Comparison of ENCODE assay signal across 8 cellular contexts in the genomic region with DNA sequence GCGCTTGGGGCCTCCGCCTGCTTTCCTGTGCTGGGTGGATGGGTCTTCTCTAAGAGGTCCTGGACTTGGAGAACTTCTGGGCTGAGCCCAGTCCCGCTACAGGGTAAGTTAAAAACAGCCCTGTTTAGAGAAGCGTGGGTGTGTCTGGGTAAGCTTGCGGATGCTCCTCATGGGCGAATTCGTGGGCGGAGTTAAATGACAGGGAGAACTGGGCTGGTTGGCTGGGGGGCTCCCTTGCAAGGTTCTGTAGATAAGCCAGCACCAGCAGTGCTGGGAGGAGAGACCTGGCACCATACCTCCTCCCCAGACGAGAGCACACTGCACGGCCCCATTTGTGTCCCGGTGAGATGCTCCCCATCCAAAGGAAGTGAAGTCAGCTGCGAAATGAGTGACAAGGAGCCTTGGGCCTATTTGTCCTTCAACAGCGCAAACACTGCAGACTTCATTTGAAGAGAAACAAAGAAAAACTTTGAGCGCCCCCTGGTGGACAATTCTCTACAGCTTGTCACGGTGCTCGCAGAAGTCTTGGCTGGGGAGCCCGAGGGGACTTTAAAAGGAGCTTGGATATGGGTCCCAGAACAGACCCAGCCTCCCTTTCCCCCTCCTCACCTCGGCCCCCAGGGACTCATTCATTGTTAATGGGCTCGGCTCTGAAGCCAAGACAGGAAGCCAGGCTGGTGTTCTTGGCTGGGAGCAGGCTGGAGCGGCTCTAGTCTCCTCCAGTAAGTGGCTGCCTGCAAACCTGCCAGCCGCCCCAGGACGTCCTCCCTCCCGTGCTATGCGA. TPM values are rescaled to one million over a fixed set of nuclear protein-coding genes. Genes with fewer than 3 reads are reported as not detected.
DNase-seq lines count a peak whose midpoint lies in the region; ATAC-seq and TF ChIP-seq lines count a peak whose summit lies in the region.

No MANE protein-coding gene starts in this region.

- no peak for ATAC-seq in GM18505 (IDR thresholded peaks at IDR 0.05; ENCODE audit: unreplicated experiment)

- no peak for TF ChIP-seq POLR2A in GM18505 (IDR thresholded peaks at IDR 0.05; ENCODE audit: borderline replicate concordance, extremely low read depth, insufficient read depth, insufficient read length)

- H3K4me3 ChIP-seq in effector memory CD4-positive, alpha-beta T cell (ENCODE audit: insufficient read depth, low read depth, low read length, poor library complexity, severe bottlenecking) = no peak overlapping the region

- peak; percentile 82 for DNase-seq in GM10248 (ENCODE audit: extremely low spot score)
- peak; percentile 68 for DNase-seq in HPDE6-E6E7 (ENCODE audit: extremely low spot score)
- peak; percentile 95 for DNase-seq in NCI-H82 (lab: John Stamatoyannopoulos, UW)
- peak; percentile 84 for DNase-seq in activated CD4-positive, alpha-beta memory T cell treated with anti-CD3 and anti-CD28 coated beads, Interleukin-2, amount 10 ng/mL, durations not matched to agents 7 days and 5 days
- peak; percentile 45 to 78 (median 65) for DNase-seq in effector memory CD4-positive, alpha-beta T cell
- DNase-seq in medulla oblongata (ENCODE audit: extremely low spot score) = peak; percentile 96
- peak; percentile 51 for DNase-seq in stimulated activated CD8-positive, alpha-beta memory T cell treated with anti-CD3 and anti-CD28 coated beads, Interleukin-12 subunit alpha, Interleukin-12 subunit beta, amount 100 ng/mL, for 4 hours (ENCODE audit: low read depth)

- no peak overlapping the region for H3K27ac ChIP-seq in effector memory CD4-positive, alpha-beta T cell (ENCODE audit: insufficient read depth, low read length, poor library complexity, severe bottlenecking)

- peaks cover 25% of the 10 kb centered on the region for H3K36me3 ChIP-seq in effector memory CD4-positive, alpha-beta T cell (ENCODE audit: control insufficient read depth, insufficient read depth, low read length)

- POLR2A ChIA-PET in GM10248 (lab: Yijun Ruan, JAX) = no interaction called here
- POLR2A ChIA-PET in activated CD4-positive, alpha-beta memory T cell treated with anti-CD3 and anti-CD28 coated beads, Interleukin-2, amount 10 ng/mL, durations not matched to agents 7 days and 5 days (lab: Charles Lee) = interaction anchor here (1.1 to 1.6 kb wide), 2 partner anchors 14 to 49 kb away, joined by 3 read pairs; no protein-coding TSS in a partner anchor

- TF ChIP-seq CTCF in GM10248 (IDR thresholded peaks at IDR 0.05; ENCODE audit: control extremely low read depth, extremely low read depth, low read depth, missing control alignments) = peak; percentile 71

- no peaks in the 10 kb centered on the region for H3K27me3 Mint-ChIP-seq in activated CD4-positive, alpha-beta memory T cell treated with anti-CD3 and anti-CD28 coated beads, Interleukin-2, amount 10 ng/mL, durations not matched to agents 7 days and 5 days

- H3K4me3 Mint-ChIP-seq in activated CD4-positive, alpha-beta memory T cell treated with anti-CD3 and anti-CD28 coated beads, Interleukin-2, amount 10 ng/mL, durations not matched to agents 7 days and 5 days = no peak overlapping the region

- peaks cover 7% of the 10 kb centered on the region for H3K4me1 ChIP-seq in effector memory CD4-positive, alpha-beta T cell (ENCODE audit: control insufficient read depth, insufficient read depth, low read length, poor library complexity, severe bottlenecking)

- no peak overlapping the region for H3K27ac Mint-ChIP-seq in activated CD4-positive, alpha-beta memory T cell treated with anti-CD3 and anti-CD28 coated beads, Interleukin-2, amount 10 ng/mL, durations not matched to agents 7 days and 5 days

- H3K27me3 ChIP-seq in effector memory CD4-positive, alpha-beta T cell (replicated peaks; ENCODE audit: control insufficient read depth, insufficient read depth, low read length, poor library complexity, severe bottlenecking) = no peaks in the 10 kb centered on the region

- H3K9me3 ChIP-seq in effector memory CD4-positive, alpha-beta T cell (ENCODE audit: control insufficient read depth, low read length) = no peaks in the 10 kb centered on the region

- CTCF ChIA-PET in GM10248 (lab: Yijun Ruan, JAX) = interaction anchor here (0.6 to 2.7 kb wide), 68 partner anchors 8 to 807 kb away, joined by 3 to 33 read pairs (median 4); partner anchors contain the start of gene TSPAN18
- CTCF ChIA-PET in activated CD4-positive, alpha-beta memory T cell treated with anti-CD3 and anti-CD28 coated beads, Interleukin-2, amount 10 ng/mL, durations not matched to agents 7 days and 5 days (lab: Charles Lee) = interaction anchor here (0.6 to 2.2 kb wide), 43 partner anchors 10 to 388 kb away, joined by 3 to 17 read pairs (median 4); no protein-coding TSS in a partner anchor

- no peaks in the 10 kb centered on the region for H3K36me3 Mint-ChIP-seq in activated CD4-positive, alpha-beta memory T cell treated with anti-CD3 and anti-CD28 coated beads, Interleukin-2, amount 10 ng/mL, durations not matched to agents 7 days and 5 days (ENCODE audit: low read depth)

- H3K4me1 Mint-ChIP-seq in activated CD4-positive, alpha-beta memory T cell treated with anti-CD3 and anti-CD28 coated beads, Interleukin-2, amount 10 ng/mL, durations not matched to agents 7 days and 5 days = peaks cover 4% of the 10 kb centered on the region

- no peaks in the 10 kb centered on the region for H3K9me3 Mint-ChIP-seq in activated CD4-positive, alpha-beta memory T cell treated with anti-CD3 and anti-CD28 coated beads, Interleukin-2, amount 10 ng/mL, durations not matched to agents 7 days and 5 days

RNA-seq across cellular contexts. Expression of gene TP53I11, which starts 39.5 kb away (rescaled TPM):
- total RNA-seq in activated CD4-positive, alpha-beta memory T cell treated with anti-CD3 and anti-CD28 coated beads, Interleukin-2, amount 10 ng/mL, durations not matched to agents 7 days and 5 days = under 1 TPM; 0.73 to 0.81 TPM
